Comparison of ENCODE assay signal across 24 cellular contexts in the genomic region with DNA sequence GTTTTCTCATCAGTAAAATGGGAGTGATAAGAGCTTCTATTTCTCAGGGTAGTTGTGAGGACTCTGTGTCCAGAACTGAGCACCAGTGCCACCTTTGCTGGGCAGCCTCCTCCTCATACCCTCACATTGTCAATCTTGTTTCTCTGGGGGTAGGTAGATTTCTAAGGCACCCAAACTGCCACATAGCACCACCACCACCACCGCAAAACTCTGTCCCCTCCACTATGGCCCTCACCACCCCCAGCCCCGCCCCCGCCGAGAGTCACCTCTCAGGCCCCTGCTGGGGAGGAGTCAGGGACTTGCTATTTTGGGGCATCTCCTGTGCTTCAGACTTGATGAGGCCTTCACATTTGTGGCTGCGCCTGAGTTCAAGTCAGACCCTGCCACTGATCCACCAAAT.
"Had no signal": no experiment of that assay in that cellular context is flagged by ENCODE, and none has a peak within 500 bp of the region (broad histone marks: within the 10 kb centered on the region; RNA-seq: fewer than 3 reads in every experiment).

No MANE protein-coding gene starts in this region.

- H3K9me3 Mint-ChIP-seq: activated naive CD4-positive, alpha-beta T cell treated with anti-CD3 and anti-CD28 coated beads, Interleukin-2, amount 50 U/mL, for 72 hours; activated naive CD8-positive, alpha-beta T cell treated with anti-CD3 and anti-CD28 coated beads, Interleukin-2, amount 50 U/mL, for 24 hours; activated T-cell treated with anti-CD3 and anti-CD28 coated beads, Interleukin-2, amount 50 U/mL, for 4 hours; T-helper 1 cell treated with Interleukin-12 subunit alpha and Interleukin-12 subunit beta and Interleukin-4 antibody, amounts not matched to agents 30 μg/mL and 1 μg/mL, for 36 hours had no signal

- H3K9me3 ChIP-seq: ascending aorta, body of pancreas, Peyer's patch, SJCRH30 had no signal

- H3K27ac Mint-ChIP-seq: activated naive CD4-positive, alpha-beta T cell treated with anti-CD3 and anti-CD28 coated beads, Interleukin-2, amount 50 U/mL, for 72 hours; activated naive CD8-positive, alpha-beta T cell treated with anti-CD3 and anti-CD28 coated beads, Interleukin-2, amount 50 U/mL, for 24 hours; T-helper 1 cell treated with Interleukin-12 subunit alpha and Interleukin-12 subunit beta and Interleukin-4 antibody, amounts not matched to agents 30 μg/mL and 1 μg/mL, for 36 hours had no signal

- H3K27ac ChIP-seq: ascending aorta, body of pancreas, KMS-11, Peyer's patch, RWPE1, SJCRH30 had no signal

- FAIRE-seq: bronchial epithelial cell had no signal

- H3K36me3 Mint-ChIP-seq: activated naive CD4-positive, alpha-beta T cell treated with anti-CD3 and anti-CD28 coated beads, Interleukin-2, amount 50 U/mL, for 72 hours had no signal

- H3K4me1 ChIP-seq: ascending aorta, body of pancreas, Peyer's patch, SJCRH30 had no signal

- ATAC-seq: activated CD4-positive, CD25-positive, alpha-beta regulatory T cell treated with anti-CD3 and anti-CD28 coated beads, Interleukin-2, amount 50 U/mL, for 24 hours; activated naive CD4-positive, alpha-beta T cell treated with anti-CD3 and anti-CD28 coated beads, Interleukin-2, amount 50 U/mL, for 72 hours; activated naive CD8-positive, alpha-beta T cell treated with anti-CD3 and anti-CD28 coated beads, Interleukin-2, amount 50 U/mL, for 24 hours; activated T-cell treated with anti-CD3 and anti-CD28 coated beads, Interleukin-2, amount 50 U/mL, for 4 hours; body of pancreas had no signal

- H3K4me3 ChIP-seq: ascending aorta, body of pancreas, Peyer's patch, SJCRH30 had no signal

- H3K4me1 Mint-ChIP-seq: activated naive CD8-positive, alpha-beta T cell treated with anti-CD3 and anti-CD28 coated beads, Interleukin-2, amount 50 U/mL, for 24 hours had no signal

- H3K4me3 Mint-ChIP-seq: activated naive CD8-positive, alpha-beta T cell treated with anti-CD3 and anti-CD28 coated beads, Interleukin-2, amount 50 U/mL, for 24 hours; activated T-cell treated with anti-CD3 and anti-CD28 coated beads, Interleukin-2, amount 50 U/mL, for 4 hours; T-helper 1 cell treated with Interleukin-12 subunit alpha and Interleukin-12 subunit beta and Interleukin-4 antibody, amounts not matched to agents 30 μg/mL and 1 μg/mL, for 36 hours had no signal

- H3K27me3 ChIP-seq: ascending aorta, Peyer's patch had no signal

- DNase-seq: activated CD4-positive, alpha-beta T cell treated with anti-CD3 and anti-CD28 coated beads for 4 hours; activated CD4-positive, alpha-beta T cell treated with anti-CD3 and anti-CD28 coated beads, Interleukin-2, amount 50 U/mL, for 48 hours; activated effector memory CD4-positive, alpha-beta T cell treated with anti-CD3 and anti-CD28 coated beads, Interleukin-2, amount 50 U/mL, for 16 hours; activated naive CD4-positive, alpha-beta T cell treated with Interleukin-2 at 50 U/mL for 16 hours; activated naive CD8-positive, alpha-beta T cell treated with anti-CD3 and anti-CD28 coated beads, Interleukin-2, amount 50 U/mL, for 24 hours; activated T-cell treated with anti-CD3 and anti-CD28 coated beads, Interleukin-2, amount 50 U/mL, for 4 hours; amniotic stem cell; body of pancreas; central memory CD4-positive, alpha-beta T cell; NCI-H1417; NCI-H1930; NCI-H2107; NCI-H345; NCI-H510A; Right ventricle myocardium superior; SJCRH30 had no signal

- H3K36me3 ChIP-seq: ascending aorta, Peyer's patch, SJCRH30 had no signal
